12 cellular contexts compared by ENCODE assay signal in the genomic region with DNA sequence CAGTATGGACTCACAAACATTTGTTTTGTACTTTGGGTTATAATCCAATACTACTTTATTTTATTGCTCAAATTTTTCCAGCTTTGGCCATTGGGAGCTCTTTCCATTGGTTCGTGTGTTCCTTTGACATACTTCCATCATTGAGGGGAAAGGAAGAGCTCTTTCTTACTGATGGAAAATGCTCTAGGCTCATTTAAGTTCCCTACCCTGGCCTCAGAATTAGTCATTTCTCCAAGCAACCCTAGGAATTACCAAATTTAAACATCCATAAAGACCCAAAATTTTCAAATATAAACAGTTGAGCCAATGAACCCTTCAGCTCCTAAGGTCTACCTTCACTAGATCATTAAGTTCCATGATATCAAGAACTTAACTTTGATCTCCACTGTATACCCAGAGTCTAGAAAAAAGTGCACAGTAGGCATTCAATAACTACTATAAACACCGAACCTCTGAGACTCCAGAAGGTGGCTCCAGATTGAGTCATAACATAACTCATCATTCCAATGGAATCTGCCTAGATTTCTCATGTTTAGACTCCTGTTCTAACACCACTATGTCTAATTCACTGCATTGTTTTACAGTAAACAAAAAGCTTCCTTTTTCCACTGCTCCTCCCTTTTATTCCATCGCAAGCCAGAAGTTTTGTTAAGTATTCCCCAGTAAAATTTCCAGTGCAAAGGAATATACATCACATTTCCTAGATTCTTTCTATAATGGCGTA. TPM values are rescaled to one million over a fixed set of nuclear protein-coding genes. Genes with fewer than 3 reads are reported as not detected.
DNase-seq lines count a peak whose midpoint lies in the region; FAIRE-seq and TF ChIP-seq lines count a peak whose summit lies in the region.
"Had no signal": no experiment of that assay in that cellular context is flagged by ENCODE, and none has a peak within 500 bp of the region (broad histone marks: within the 10 kb centered on the region; RNA-seq: fewer than 3 reads in every experiment).

No MANE protein-coding gene starts in this region.

- H3K4me3 ChIP-seq in bronchial epithelial cell (ENCODE audit: low read depth, low read length) (no peak overlapping the region), dorsolateral prefrontal cortex (no peak overlapping the region)

- H3K27me3 ChIP-seq in bronchial epithelial cell (ENCODE audit: control insufficient read depth, insufficient read depth, low read length) (no peaks in the 10 kb centered on the region), dorsolateral prefrontal cortex (no peaks in the 10 kb centered on the region)

- no peak for FAIRE-seq in HTR-8/SVneo (lab: Jason Lieb, UNC)
- FAIRE-seq in bronchial epithelial cell (lab: Jason Lieb, UNC) = no peak

- intact Hi-C loops in posterior vena cava (cut with DNase I) (no loop called here), dorsolateral prefrontal cortex (cut with DNase I) (no loop called here)

- TF ChIP-seq CTCF in bronchial epithelial cell (IDR thresholded peaks at IDR 0.05; ENCODE audit: insufficient read depth, low read length, severe bottlenecking) = no peak
- no peak for TF ChIP-seq CTCF in dorsolateral prefrontal cortex (IDR thresholded peaks at IDR 0.05 in 54 of 56, conservative IDR thresholded peaks at IDR 0.05 in 2 of 56; ENCODE audit: low read depth in 1 of 56, partially characterized antibody in 56 of 56)

- H3K27ac ChIP-seq in dorsolateral prefrontal cortex = no peak overlapping the region

- H3K36me3 ChIP-seq in bronchial epithelial cell (ENCODE audit: control insufficient read depth, insufficient read depth, low read length) = no peaks in the 10 kb centered on the region

- DNase-seq in AG08396 (ENCODE audit: low spot score) (peak; percentile 41), HTR-8/SVneo (ENCODE audit: insufficient read length, low spot score) (peak; percentile 74), bronchial epithelial cell (ENCODE audit: low read depth) (peak; percentile 97), kidney glomerular epithelial cell (lab: John Stamatoyannopoulos, UW) (peak; percentile 65), posterior vena cava (ENCODE audit: low spot score) (no peak), dorsolateral prefrontal cortex (no peak), AML-193 (lab: John Stamatoyannopoulos, UW) (no peak), cerebellar nuclear complex (lab: John Stamatoyannopoulos, UW) (no peak)
- DNase-seq: activated CD4-positive, alpha-beta T cell treated with anti-CD3 and anti-CD28 coated beads, Interleukin-2, amount 50 U/mL, for 1 hour; CD4-positive, CD25-positive, alpha-beta regulatory T cell; hypothalamus; stimulated activated CD4-positive, alpha-beta T cell treated with anti-CD3 and anti-CD28 coated beads, Interleukin-1b, Interleukin-23, amount 100 ng/mL, for 48 hours had no signal

RNA-seq across cellular contexts. Expression of a gene that starts 39.0 kb away (rescaled TPM):
- total RNA-seq in bronchial epithelial cell (40.6 and 52.4 TPM in 2 replicates), posterior vena cava (10 to 100 TPM; 23.8 to 28.4 TPM), dorsolateral prefrontal cortex (10 to 100 TPM; 16.6 to 35.5 (median 23.7) TPM)

Comparison
In these comparisons a context has a peak if more than half of its experiments do, and no peak if none do; other contexts are left out.
1. DNase-seq: peak in AG08396 (single experiment), HTR-8/SVneo (single experiment), bronchial epithelial cell (single experiment) and kidney glomerular epithelial cell (single experiment); none in posterior vena cava (single experiment), dorsolateral prefrontal cortex (0 of 10), AML-193 (0 of 2) and cerebellar nuclear complex (0 of 2).